ENCODE assay signal across 8 cellular contexts in genomic region chr7:12211054-12212050, GRCh38. TPM values are rescaled to one million over a fixed set of nuclear protein-coding genes. Genes with fewer than 3 reads are reported as not detected.
DNase-seq lines count a peak whose midpoint lies in the region; ATAC-seq and TF ChIP-seq lines count a peak whose summit lies in the region.

Gene TMEM106B, plus strand, starts transcription at chr7:12211294. Its CDS starts 3,517 bp downstream, at chr7:12214811.

- intact Hi-C loops in mucosa of descending colon (cut with DNase I, micrococcal nuclease) = no loop called here

- TF ChIP-seq CTCF in OCI-LY3 (IDR thresholded peaks at IDR 0.05; ENCODE audit: low read depth, low read length) (peak; percentile 44), mucosa of descending colon (IDR thresholded peaks at IDR 0.05) (no peak)

- DNase-seq in DMS 273 treated with DMSO at 0.1 percent for 48 hours (lab: John Stamatoyannopoulos, UW) (peak; percentile 90), HuH-7.5 (ENCODE audit: low spot score) (peak; percentile 76), activated T-cell treated with anti-CD3 and anti-CD28 coated beads for 48 hours (ENCODE audit: low read depth) (peak; percentile 97), epithelial cell of prostate (ENCODE audit: low read depth, low spot score) (peak; percentile 73), mucosa of descending colon (peak; percentile 98 to 99 (median 98))
- DNase-seq in stimulated activated CD8-positive, alpha-beta memory T cell treated with anti-CD3 and anti-CD28 coated beads, Interleukin-4, amount 100 ng/mL, for 24 hours (ENCODE audit: low read depth) = peak; percentile 95

- peaks cover 10% of the 10 kb centered on the region for H3K4me1 ChIP-seq in OCI-LY3 (ENCODE audit: low read length)
- H3K4me1 ChIP-seq in mucosa of descending colon (ENCODE audit: low read depth) = peaks cover 9% of the 10 kb centered on the region

- peak within 1 kb of the TSS; percentile 93 for H2AFZ ChIP-seq in OCI-LY3 (ENCODE audit: low read depth, low read length)

- H3K4me2 ChIP-seq in OCI-LY3 (ENCODE audit: low read length) = peak within 1 kb of the TSS; percentile 92

- H3K36me3 ChIP-seq in OCI-LY3 (replicated peaks; ENCODE audit: low read depth, low read length) = no peaks in the 10 kb centered on the region
- no peaks in the 10 kb centered on the region for H3K36me3 ChIP-seq in mucosa of descending colon (ENCODE audit: low read depth)

- no peaks in the 10 kb centered on the region for H4K20me1 ChIP-seq in OCI-LY3 (ENCODE audit: insufficient read depth, low read length)

- H3K79me2 ChIP-seq in OCI-LY3 (ENCODE audit: low read length) = peaks cover 17% of the 10 kb centered on the region

- peak within 1 kb of the TSS; percentile 64 for H3K27ac ChIP-seq in OCI-LY3 (ENCODE audit: low read length)
- peak within 1 kb of the TSS; percentile 92 for H3K27ac ChIP-seq in epithelial cell of prostate

- ATAC-seq in GM21526 (IDR thresholded peaks at IDR 0.05; ENCODE audit: low FRiP score, unreplicated experiment) (peak; percentile 98), mucosa of descending colon (peak; percentile 96)

- H3K4me3 ChIP-seq in OCI-LY3 (ENCODE audit: low read length) (peak within 1 kb of the TSS; percentile 92), mucosa of descending colon (peak within 1 kb of the TSS; percentile 42)

- peak within 1 kb of the TSS; percentile 92 for H3K9ac ChIP-seq in OCI-LY3 (ENCODE audit: low read length)

- H3K9me3 ChIP-seq in OCI-LY3 (ENCODE audit: insufficient read depth, low read length) (no peaks in the 10 kb centered on the region), mucosa of descending colon (no peaks in the 10 kb centered on the region)

- no peaks in the 10 kb centered on the region for H3K27me3 ChIP-seq in OCI-LY3 (ENCODE audit: low read depth, low read length)

RNA-seq across cellular contexts. Expression of gene TMEM106B, which starts in this region (rescaled TPM):
- total RNA-seq in mucosa of descending colon = 10 to 100 TPM; 44.0 to 64.8 (median 60.2) TPM

Comparison
In these comparisons a context has a peak if more than half of its experiments do, and no peak if none do; other contexts are left out.
1. Peak in every context shown above with its lines: DNase-seq, ATAC-seq, H3K4me3 ChIP-seq and H3K27ac ChIP-seq.